In genomic region chr22:30615543-30615954, GRCh38 we compare ENCODE assay signal across 27 cellular contexts. TPM values are rescaled to one million over a fixed set of nuclear protein-coding genes. Genes with fewer than 3 reads are reported as not detected.
DNase-seq lines count a peak whose midpoint lies in the region; FAIRE-seq and TF ChIP-seq lines count a peak whose summit lies in the region.
"Had no signal": no experiment of that assay in that cellular context is flagged by ENCODE, and none has a peak within 500 bp of the region (broad histone marks: within the 10 kb centered on the region; RNA-seq: fewer than 3 reads in every experiment).

No MANE protein-coding gene starts in this region.

- H3K4me1 Mint-ChIP-seq in endothelial cell (ENCODE audit: unreplicated experiment), result peaks cover 2% of the 10 kb centered on the region
- H3K4me1 Mint-ChIP-seq: nephron had no signal

- H3K9me3 Mint-ChIP-seq in endothelial cell (ENCODE audit: unreplicated experiment), result no peaks in the 10 kb centered on the region
- H3K9me3 Mint-ChIP-seq: activated CD4-positive, alpha-beta memory T cell treated with anti-CD3 and anti-CD28 coated beads for 36 hours; activated naive CD4-positive, alpha-beta T cell treated with anti-CD3 and anti-CD28 coated beads for 36 hours; activated T-helper 1 cell treated with anti-CD3 and anti-CD28 coated beads, Interleukin-12 subunit alpha, Interleukin-12 subunit beta, Interleukin-2, Interleukin-4 antibody, amounts not matched to agents 30 ng/mL and 10 ng/mL and 1 ng/mL, durations not matched to agents 14 hours and 24 hours and 36 hours; HFFc6; nephron; stimulated activated naive B cell treated with anti-CD40 and anti-IgM and Interleukin-4, amounts not matched to agents 10 μg/mL and 1 μg/mL and 100 μg/mL, for 72 hours; type B pancreatic cell had no signal

- no peaks in the 10 kb centered on the region for H3K9me3 ChIP-seq in HEK293 (ENCODE audit: control insufficient read depth, insufficient read depth, low read depth, low read length)
- no peaks in the 10 kb centered on the region for H3K9me3 ChIP-seq in testis
- H3K9me3 ChIP-seq: body of pancreas, ovary had no signal

- no peak for FAIRE-seq in frontal cortex (lab: Jason Lieb, UNC)

- DNase-seq in endothelial cell (ENCODE audit: low spot score), result no peak
- DNase-seq in testis, result peak; percentile 29
- no peak for DNase-seq in frontal cortex (ENCODE audit: low spot score in 2 of 2)
- no peak for DNase-seq in DMS114 treated with DMSO at 0.1 percent for 48 hours (lab: John Stamatoyannopoulos, UW; ENCODE audit: unreplicated experiment)
- no peak for DNase-seq in activated CD8-positive, alpha-beta memory T cell treated with anti-CD3 and anti-CD28 coated beads for 24 hours
- DNase-seq: activated CD4-positive, alpha-beta memory T cell treated with anti-CD3 and anti-CD28 coated beads for 36 hours; activated CD4-positive, CD25-positive, alpha-beta regulatory T cell treated with anti-CD3 and anti-CD28 coated beads, Interleukin-2, amount 50 U/mL, for 72 hours; activated CD8-positive, alpha-beta memory T cell treated with anti-CD3 and anti-CD28 coated beads, Interleukin-2, amount 50 U/mL, for 4 hours; activated naive CD4-positive, alpha-beta T cell treated with anti-CD3 and anti-CD28 coated beads for 36 hours; cerebellar nuclear complex; HFFc6; kidney glomerular epithelial cell; mammary epithelial cell; NCI-H146; NCI-H345; NCI-H69; ovary; stimulated activated naive B cell treated with anti-CD40 and anti-IgM and Interleukin-4, amounts not matched to agents 10 μg/mL and 1 μg/mL and 100 μg/mL, for 72 hours; T-helper 17 cell had no signal

- H3K36me3 Mint-ChIP-seq in endothelial cell (ENCODE audit: low read depth, unreplicated experiment), result peaks cover 36% of the 10 kb centered on the region
- H3K36me3 Mint-ChIP-seq: activated CD4-positive, alpha-beta memory T cell treated with anti-CD3 and anti-CD28 coated beads for 36 hours; stimulated activated naive B cell treated with anti-CD40 and anti-IgM and Interleukin-4, amounts not matched to agents 10 μg/mL and 1 μg/mL and 100 μg/mL, for 72 hours had no signal

- POLR2A ChIA-PET in HEK293 (lab: Yijun Ruan, JAX), result no interaction called here

- CTCF ChIA-PET in HEK293 (lab: Yijun Ruan, JAX), result interaction anchor here (3.2 kb wide), 1 partner anchor 19 kb away, joined by 10 read pairs; the partner anchor contains the start of gene SLC35E4

- H3K36me3 ChIP-seq in HEK293 (ENCODE audit: control insufficient read depth in 2 of 2, insufficient read depth in 1 of 2, low read length in 2 of 2), result peaks cover 0 to 6% of the 10 kb centered on the region in 2 experiments; a peak in 1 of 3 replicates
- H3K36me3 ChIP-seq in testis (ENCODE audit: low read depth, missing control alignments), result no peaks in the 10 kb centered on the region
- H3K36me3 ChIP-seq: ovary had no signal

- H3K4me3 ChIP-seq in HEK293 (ENCODE audit: low read depth, low read length), result no peak overlapping the region
- no peak overlapping the region for H3K4me3 ChIP-seq in testis
- H3K4me3 ChIP-seq: body of pancreas, hepatocyte, ovary, skin epidermis had no signal

- H3K27ac Mint-ChIP-seq in endothelial cell (ENCODE audit: unreplicated experiment), result no peak overlapping the region
- H3K27ac Mint-ChIP-seq: activated CD4-positive, alpha-beta memory T cell treated with anti-CD3 and anti-CD28 coated beads for 36 hours; activated naive CD4-positive, alpha-beta T cell treated with anti-CD3 and anti-CD28 coated beads for 36 hours; activated T-helper 1 cell treated with anti-CD3 and anti-CD28 coated beads, Interleukin-12 subunit alpha, Interleukin-12 subunit beta, Interleukin-2, Interleukin-4 antibody, amounts not matched to agents 30 ng/mL and 10 ng/mL and 1 ng/mL, durations not matched to agents 14 hours and 24 hours and 36 hours; HFFc6; nephron; stimulated activated naive B cell treated with anti-CD40 and anti-IgM and Interleukin-4, amounts not matched to agents 10 μg/mL and 1 μg/mL and 100 μg/mL, for 72 hours; T-helper 17 cell; type B pancreatic cell had no signal

- 82 to 90% methylated on average over 7 of the region's 7 CpGs for WGBS in testis, 2 donors

- no peaks in the 10 kb centered on the region for H3K4me1 ChIP-seq in HEK293 (ENCODE audit: control insufficient read depth, insufficient read depth, low read length)
- no peaks in the 10 kb centered on the region for H3K4me1 ChIP-seq in testis
- H3K4me1 ChIP-seq: body of pancreas had no signal

- no peaks in the 10 kb centered on the region for H3K27me3 Mint-ChIP-seq in endothelial cell (ENCODE audit: unreplicated experiment)
- H3K27me3 Mint-ChIP-seq: activated CD4-positive, alpha-beta memory T cell treated with anti-CD3 and anti-CD28 coated beads for 36 hours; type B pancreatic cell had no signal

- intact Hi-C loops in testis (cut with DNase I; ENCODE audit: low total_unique reads), result no loop called here

- H3K4me3 Mint-ChIP-seq in endothelial cell (ENCODE audit: unreplicated experiment), result peak overlapping the region; percentile 31
- H3K4me3 Mint-ChIP-seq: activated CD4-positive, alpha-beta memory T cell treated with anti-CD3 and anti-CD28 coated beads for 36 hours; activated naive CD4-positive, alpha-beta T cell treated with anti-CD3 and anti-CD28 coated beads for 36 hours; activated T-helper 1 cell treated with anti-CD3 and anti-CD28 coated beads, Interleukin-12 subunit alpha, Interleukin-12 subunit beta, Interleukin-2, Interleukin-4 antibody, amounts not matched to agents 30 ng/mL and 10 ng/mL and 1 ng/mL, durations not matched to agents 14 hours and 24 hours and 36 hours; HFFc6; nephron; stimulated activated naive B cell treated with anti-CD40 and anti-IgM and Interleukin-4, amounts not matched to agents 10 μg/mL and 1 μg/mL and 100 μg/mL, for 72 hours; T-helper 17 cell; type B pancreatic cell had no signal

- TF ChIP-seq CTCF in HEK293 (tag by site-specific recombination; IDR thresholded peaks at IDR 0.05) (no peak), endothelial cell (IDR thresholded peaks at IDR 0.05; ENCODE audit: unreplicated experiment) (no peak), testis (IDR thresholded peaks at IDR 0.05) (no peak)

- TF ChIP-seq POLR2A in testis (IDR thresholded peaks at IDR 0.05), result no peak

- H3K27ac ChIP-seq in HEK293 (ENCODE audit: extremely low read depth, low read depth, low read length), result no peak overlapping the region
- H3K27ac ChIP-seq in testis, result no peak overlapping the region
- H3K27ac ChIP-seq: body of pancreas, C4-2B, hepatocyte, ovary, skin epidermis had no signal

- no peaks in the 10 kb centered on the region for H3K27me3 ChIP-seq in testis
- H3K27me3 ChIP-seq: body of pancreas, hepatocyte, ovary had no signal

TF ChIP-seq in HEK293, 187 proteins besides CTCF, POLR2A, EP300 and RAD21:
- no peak for TF ChIP-seq OSR2 (tag by site-specific recombination; IDR thresholded peaks at IDR 0.05)
- 0 out of 2 replicates have a peak, but pooled peaks have one; percentile 47 for TF ChIP-seq ZNF341 (tag by site-specific recombination; IDR thresholded peaks at IDR 0.05; ENCODE audit: low read depth)
- TF ChIP-seq ZNF114 (tag by site-specific recombination; IDR thresholded peaks at IDR 0.05), result no peak

RNA-seq across cellular contexts. Expression of gene TCN2, which starts 8.6 kb away (rescaled TPM):
- total RNA-seq in endothelial cell (ENCODE audit: unreplicated experiment), result 59.5 TPM
- total RNA-seq in testis, result 10 to 100 TPM; 40.6 to 40.7 TPM
- polyA plus RNA-seq in testis (ENCODE audit: insufficient read depth, low read depth, low replicate concordance), result 30.5 TPM
- 11.0 TPM for total RNA-seq in frontal cortex

RNA-seq across cellular contexts. Expression of gene SLC35E4, which starts 20.0 kb away (rescaled TPM):
- total RNA-seq in endothelial cell (ENCODE audit: unreplicated experiment), result 8.4 TPM
- 10 to 100 TPM; 11.6 TPM for total RNA-seq in testis
- polyA plus RNA-seq in testis (ENCODE audit: insufficient read depth, low read depth, low replicate concordance), result 35.9 TPM
- 6.5 TPM for total RNA-seq in frontal cortex

RNA-seq across cellular contexts. Expression of gene PES1, which starts 23.8 kb away (rescaled TPM):
- total RNA-seq in endothelial cell (ENCODE audit: unreplicated experiment) (84.0 TPM), testis (10 to 100 TPM; 96.5 to 99.4 TPM), frontal cortex (52.2 TPM)
- polyA plus RNA-seq in testis (ENCODE audit: insufficient read depth, low read depth, low replicate concordance), result 80.3 TPM

RNA-seq across cellular contexts. Expression of gene GAL3ST1, which starts 41.1 kb away (rescaled TPM):
- total RNA-seq in endothelial cell (ENCODE audit: unreplicated experiment) (3.0 TPM), testis (10 to 100 TPM; 11.3 to 18.5 TPM), frontal cortex (1.2 TPM)
- 4.2 TPM for polyA plus RNA-seq in testis (ENCODE audit: insufficient read depth, low read depth, low replicate concordance)
- total RNA-seq: activated CD4-positive, alpha-beta memory T cell treated with anti-CD3 and anti-CD28 coated beads for 36 hours; activated T-helper 1 cell treated with anti-CD3 and anti-CD28 coated beads, Interleukin-12 subunit alpha, Interleukin-12 subunit beta, Interleukin-2, Interleukin-4 antibody, amounts not matched to agents 30 ng/mL and 10 ng/mL and 1 ng/mL, durations not matched to agents 14 hours and 24 hours and 36 hours; HFFc6; mammary epithelial cell; T-helper 17 cell had no signal
- polyA plus RNA-seq: mammary epithelial cell had no signal

RNA-seq across cellular contexts. Expression of gene DUSP18, which starts 52.1 kb away (rescaled TPM):
- total RNA-seq in endothelial cell (ENCODE audit: unreplicated experiment) (21.4 TPM), testis (10 to 100 TPM; 29.2 to 42.4 TPM), frontal cortex (21.2 TPM)
- polyA plus RNA-seq in testis (ENCODE audit: insufficient read depth, low read depth, low replicate concordance), result 53.9 TPM
